ENCODE assay signal across 1 cellular context in genomic region chr1:157141212-157141855, GRCh38.
TF ChIP-seq lines count a peak whose summit lies in the region.

No MANE protein-coding gene starts in this region.

TF ChIP-seq in H1, 55 proteins besides CTCF, POLR2A, EP300 and RAD21:
- no peak for TF ChIP-seq JUND (IDR thresholded peaks at IDR 0.05; ENCODE audit: low read length)
- no peak for TF ChIP-seq RFX5 (IDR thresholded peaks at IDR 0.05; ENCODE audit: borderline replicate concordance, low read depth, low read length)
- TF ChIP-seq EGR1 (IDR thresholded peaks at IDR 0.05; ENCODE audit: borderline replicate concordance, low read depth, low read length) = no peak
- TF ChIP-seq TAF7 (optimal IDR thresholded peaks at IDR 0.05; ENCODE audit: borderline replicate concordance, low read depth, low read length) = no peak
- TF ChIP-seq CREB1 (IDR thresholded peaks at IDR 0.05) = no peak
- TF ChIP-seq CBX5 (IDR thresholded peaks at IDR 0.05; ENCODE audit: low read depth, low read length) = no peak
- no peak for TF ChIP-seq CHD7 (IDR thresholded peaks at IDR 0.05; ENCODE audit: insufficient replicate concordance, low read length)
- TF ChIP-seq BACH1 (IDR thresholded peaks at IDR 0.05; ENCODE audit: low read length) = no peak
- no peak for TF ChIP-seq USF2 (IDR thresholded peaks at IDR 0.05; ENCODE audit: low read length)
- no peak for TF ChIP-seq KDM5A (IDR thresholded peaks at IDR 0.05; ENCODE audit: low read length)
- no peak for TF ChIP-seq CBX8 (IDR thresholded peaks at IDR 0.05; ENCODE audit: borderline replicate concordance, low read depth, low read length)
- no peak for TF ChIP-seq CEBPB (IDR thresholded peaks at IDR 0.05; ENCODE audit: low read depth, low read length)
- no peak for TF ChIP-seq FOSL1 (IDR thresholded peaks at IDR 0.05; ENCODE audit: insufficient read depth, low read depth, low read length)
- TF ChIP-seq EZH2 (IDR thresholded peaks at IDR 0.05; ENCODE audit: low read depth, low read length, severe bottlenecking) = no peak
- TF ChIP-seq E2F6 (IDR thresholded peaks at IDR 0.05) = no peak
